ENCODE assay signal across 25 cellular contexts in the genomic region with DNA sequence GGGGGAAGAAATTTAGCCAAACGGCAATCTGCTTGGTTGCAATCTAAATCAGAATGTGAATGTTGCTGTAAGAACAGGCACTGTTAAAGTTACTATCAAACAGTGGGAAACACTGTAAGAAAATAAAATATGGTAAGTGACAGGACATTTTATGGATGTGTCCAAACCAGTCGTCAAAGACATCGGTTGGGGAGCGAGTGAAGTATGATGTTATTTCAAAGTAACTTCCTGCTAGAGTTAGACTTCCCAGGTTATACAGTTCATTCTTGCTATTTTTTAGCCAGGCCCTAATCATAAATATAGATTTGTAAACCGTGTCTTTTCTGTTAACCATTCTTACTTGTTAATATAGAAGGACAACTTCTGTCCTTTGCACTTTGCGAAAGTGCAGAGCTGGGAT. TPM values are rescaled to one million over a fixed set of nuclear protein-coding genes. Genes with fewer than 3 reads are reported as not detected.
"Had no signal": no experiment of that assay in that cellular context is flagged by ENCODE, and none has a peak within 500 bp of the region (broad histone marks: within the 10 kb centered on the region; RNA-seq: fewer than 3 reads in every experiment).

No MANE protein-coding gene starts in this region.

- H3K4me1 ChIP-seq: breast epithelium had no signal

- H3K9me3 Mint-ChIP-seq: activated naive CD4-positive, alpha-beta T cell treated with anti-CD3 and anti-CD28 coated beads, Interleukin-2, amount 50 U/mL, for 24 hours had no signal

- H3K27ac ChIP-seq: breast epithelium had no signal

- H3K4me3 Mint-ChIP-seq: activated CD8-positive, alpha-beta T cell treated with anti-CD3 and anti-CD28 coated beads, Interleukin-2, amount 10 ng/mL, durations not matched to agents 7 days and 5 days; activated naive CD4-positive, alpha-beta T cell treated with anti-CD3 and anti-CD28 coated beads, Interleukin-2, amount 50 U/mL, for 24 hours; T-helper 17 cell had no signal

- H3K36me3 ChIP-seq: breast epithelium had no signal

- ATAC-seq: activated CD8-positive, alpha-beta T cell treated with anti-CD3 and anti-CD28 coated beads, Interleukin-2, amount 10 ng/mL, durations not matched to agents 7 days and 5 days; T-helper 17 cell had no signal

- H3K27ac Mint-ChIP-seq: activated CD8-positive, alpha-beta T cell treated with anti-CD3 and anti-CD28 coated beads, Interleukin-2, amount 10 ng/mL, durations not matched to agents 7 days and 5 days; activated naive CD4-positive, alpha-beta T cell treated with anti-CD3 and anti-CD28 coated beads, Interleukin-2, amount 50 U/mL, for 24 hours; T-helper 17 cell had no signal

- H3K36me3 Mint-ChIP-seq: activated naive CD4-positive, alpha-beta T cell treated with anti-CD3 and anti-CD28 coated beads, Interleukin-2, amount 50 U/mL, for 24 hours had no signal

- H3K9me3 ChIP-seq: breast epithelium had no signal

- H3K27me3 ChIP-seq: breast epithelium had no signal

- H3K4me3 ChIP-seq: breast epithelium had no signal

- DNase-seq: activated CD4-positive, alpha-beta T cell treated with anti-CD3 and anti-CD28 coated beads for 4 hours; activated CD4-positive, CD25-positive, alpha-beta regulatory T cell; activated CD8-positive, alpha-beta memory T cell treated with anti-CD3 and anti-CD28 coated beads, Interleukin-2, amount 50 U/mL, for 48 hours; activated CD8-positive, alpha-beta T cell treated with anti-CD3 and anti-CD28 coated beads, Interleukin-2, amount 10 ng/mL, durations not matched to agents 7 days and 5 days; activated naive CD4-positive, alpha-beta T cell; activated T-cell treated with anti-CD3 and anti-CD28 coated beads, Interleukin-2, amount 50 U/mL, for 1 hour; aorta; central memory CD4-positive, alpha-beta T cell; KG1; NCI-H1048; NCI-H1417; NCI-H1694; NCI-H2029; NCI-H345; NCI-H510A; NCI-H526 treated with DMSO at 0.1 percent for 48 hours; NCI-H82; SIG-M5; T-helper 17 cell; T-helper 9 cell had no signal

- H3K4me1 Mint-ChIP-seq: T-helper 17 cell had no signal

- H3K27me3 Mint-ChIP-seq: activated naive CD4-positive, alpha-beta T cell treated with anti-CD3 and anti-CD28 coated beads, Interleukin-2, amount 50 U/mL, for 24 hours had no signal

RNA-seq across cellular contexts. Expression of a gene that starts 30.2 kb away (rescaled TPM):
- total RNA-seq: activated CD8-positive, alpha-beta T cell treated with anti-CD3 and anti-CD28 coated beads, Interleukin-2, amount 10 ng/mL, durations not matched to agents 7 days and 5 days; aorta; LHCN-M2; M059J; RPMI7951; T-helper 17 cell had no signal
- polyA plus RNA-seq: aorta had no signal
